In the genomic region with DNA sequence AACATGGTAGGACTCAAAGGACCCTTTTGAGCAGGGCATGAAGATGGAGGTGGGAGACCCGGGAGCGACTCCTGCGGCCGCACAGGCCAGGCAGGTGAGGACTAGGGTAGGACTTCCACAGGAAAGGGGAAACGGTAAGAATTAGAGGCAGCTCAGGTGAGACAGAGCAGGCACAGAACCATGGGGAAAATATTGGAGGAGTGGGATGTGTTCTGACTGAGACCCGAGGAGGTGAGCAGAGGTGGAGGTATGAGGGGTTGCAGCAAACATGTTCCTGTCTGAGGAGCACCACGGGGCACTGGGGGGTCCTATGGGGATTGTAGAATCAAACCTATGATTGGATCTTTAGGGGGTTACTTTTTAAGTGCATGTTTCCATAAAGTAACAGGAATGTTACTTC, we compare ENCODE assay signal across 1 cellular context.
TF ChIP-seq lines count a peak whose summit lies in the region.

No MANE protein-coding gene starts in this region.

TF ChIP-seq in HepG2, 621 proteins besides CTCF, POLR2A, EP300 and RAD21:
- 0 out of 2 replicates have a peak, but pooled peaks have one; percentile 4 for TF ChIP-seq POLR2G (IDR thresholded peaks at IDR 0.05; ENCODE audit: low read depth, low read length)
- TF ChIP-seq, protein P1, sequence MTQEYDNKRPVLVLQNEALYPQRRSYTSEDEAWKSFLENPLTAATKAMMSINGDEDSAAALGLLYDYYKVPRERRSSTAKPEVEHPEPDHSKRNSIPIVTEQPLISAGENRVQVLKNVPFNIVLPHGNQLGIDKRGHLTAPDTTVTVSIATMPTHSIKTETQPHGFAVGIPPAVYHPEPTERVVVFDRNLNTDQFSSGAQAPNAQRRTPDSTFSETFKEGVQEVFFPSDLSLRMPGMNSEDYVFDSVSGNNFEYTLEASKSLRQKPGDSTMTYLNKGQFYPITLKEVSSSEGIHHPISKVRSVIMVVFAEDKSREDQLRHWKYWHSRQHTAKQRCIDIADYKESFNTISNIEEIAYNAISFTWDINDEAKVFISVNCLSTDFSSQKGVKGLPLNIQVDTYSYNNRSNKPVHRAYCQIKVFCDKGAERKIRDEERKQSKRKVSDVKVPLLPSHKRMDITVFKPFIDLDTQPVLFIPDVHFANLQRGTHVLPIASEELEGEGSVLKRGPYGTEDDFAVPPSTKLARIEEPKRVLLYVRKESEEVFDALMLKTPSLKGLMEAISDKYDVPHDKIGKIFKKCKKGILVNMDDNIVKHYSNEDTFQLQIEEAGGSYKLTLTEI (CRISPR knock-in tag; conservative IDR thresholded peaks at IDR 0.05), result no peak
